8 cellular contexts compared by ENCODE assay signal in the genomic region with DNA sequence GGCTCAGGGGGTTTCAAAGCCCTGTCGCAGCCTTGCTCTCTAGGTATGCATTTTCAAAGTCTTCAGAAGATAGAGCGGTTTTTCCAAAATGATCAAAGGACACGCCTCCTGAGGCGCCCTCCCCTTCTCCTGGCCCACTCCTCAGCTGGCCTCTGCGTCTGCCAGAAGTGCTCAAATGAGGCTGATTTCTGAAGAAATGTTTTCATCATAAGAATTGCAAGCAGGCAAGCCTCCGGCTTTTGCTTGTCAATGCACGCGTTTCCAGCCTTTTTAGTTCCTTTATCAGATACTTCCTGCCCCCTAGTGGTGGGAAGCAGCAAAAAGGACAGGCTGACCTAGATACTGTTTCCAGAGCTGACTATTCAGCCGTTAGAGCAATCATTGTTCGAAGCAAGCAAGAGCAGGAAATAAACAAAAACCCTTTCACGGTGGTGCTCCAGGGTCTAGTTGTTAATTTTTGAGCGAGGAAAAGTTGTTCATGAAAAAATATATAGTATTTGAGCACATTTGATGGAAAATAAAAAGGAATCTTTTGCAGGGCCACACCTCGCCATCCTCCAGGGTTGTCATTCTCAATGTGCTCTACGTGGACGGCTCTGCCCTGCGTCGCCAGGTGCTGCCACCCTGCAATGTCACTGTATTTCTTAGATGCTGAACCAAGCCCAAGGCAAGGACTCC.
DNase-seq lines count a peak whose midpoint lies in the region; ATAC-seq and TF ChIP-seq lines count a peak whose summit lies in the region.

No MANE protein-coding gene starts in this region.

- H3K27me3 Mint-ChIP-seq in CD8-positive, alpha-beta memory T cell: no peaks in the 10 kb centered on the region
- no peaks in the 10 kb centered on the region for H3K27me3 Mint-ChIP-seq in activated CD8-positive, alpha-beta T cell treated with anti-CD3 and anti-CD28 coated beads for 36 hours

- peak; percentile 64 to 87 (median 81) for DNase-seq in CD8-positive, alpha-beta memory T cell
- DNase-seq in HPDE6-E6E7 (ENCODE audit: extremely low spot score) (peak; percentile 72), NCI-H82 treated with DMSO at 0.1 percent for 48 hours (lab: John Stamatoyannopoulos, UW; ENCODE audit: unreplicated experiment) (peak; percentile 73), lung (ENCODE audit: low spot score) (peak; percentile 78)
- peak; percentile 95 for DNase-seq in activated CD8-positive, alpha-beta T cell treated with anti-CD3 and anti-CD28 coated beads for 36 hours
- DNase-seq in effector CD4-positive, alpha-beta T cell: peak; percentile 77
- peak; percentile 55 for DNase-seq in stimulated activated CD8-positive, alpha-beta memory T cell treated with anti-CD3 and anti-CD28 coated beads, Interleukin-12 subunit alpha, Interleukin-12 subunit beta, amount 100 ng/mL, for 4 hours (ENCODE audit: low read depth)

- peaks cover 8 to 20% (median 13%) of the 10 kb centered on the region in 5 donors for H3K9me3 Mint-ChIP-seq in CD8-positive, alpha-beta memory T cell
- peaks cover 14% of the 10 kb centered on the region for H3K9me3 Mint-ChIP-seq in activated CD8-positive, alpha-beta T cell treated with anti-CD3 and anti-CD28 coated beads for 36 hours

- peak; percentile 98 for ATAC-seq in GM19463 (IDR thresholded peaks at IDR 0.05; ENCODE audit: unreplicated experiment)
- peak; percentile 97 for ATAC-seq in activated CD8-positive, alpha-beta T cell treated with anti-CD3 and anti-CD28 coated beads for 36 hours
- ATAC-seq in lung (ENCODE audit: insufficient read depth, low FRiP score): peak; percentile 77

- peak; percentile 85 for TF ChIP-seq CTCF in activated CD8-positive, alpha-beta T cell treated with anti-CD3 and anti-CD28 coated beads for 36 hours (IDR thresholded peaks at IDR 0.05)
- peak; percentile 88 for TF ChIP-seq CTCF in lung (IDR thresholded peaks at IDR 0.05; ENCODE audit: control extremely low read depth, extremely low read depth)

- peaks cover 9 to 13% (median 13%) of the 10 kb centered on the region in 3 donors for H3K36me3 Mint-ChIP-seq in CD8-positive, alpha-beta memory T cell
- H3K36me3 Mint-ChIP-seq in activated CD8-positive, alpha-beta T cell treated with anti-CD3 and anti-CD28 coated beads for 36 hours (ENCODE audit: low read depth): peaks cover 24% of the 10 kb centered on the region

- no peaks in the 10 kb centered on the region for H3K9me3 ChIP-seq in CD8-positive, alpha-beta memory T cell (ENCODE audit: low read length)
- H3K9me3 ChIP-seq in lung (ENCODE audit: control insufficient read depth in 2 of 2, insufficient read depth in 1 of 2, low read length in 1 of 2): no peaks in the 10 kb centered on the region

- intact Hi-C loops in activated CD8-positive, alpha-beta T cell treated with anti-CD3 and anti-CD28 coated beads for 36 hours (cut with micrococcal nuclease): loop anchor here (10.0 kb wide), 2 partner anchors 236 to 516 kb away; no protein-coding TSS in a partner anchor

- H3K4me3 ChIP-seq in CD8-positive, alpha-beta memory T cell (ENCODE audit: low read length): peak overlapping the region; percentile 22
- no peak overlapping the region for H3K4me3 ChIP-seq in lung

- no peaks in the 10 kb centered on the region for H3K27me3 ChIP-seq in CD8-positive, alpha-beta memory T cell (ENCODE audit: insufficient read depth, low read length, poor library complexity, severe bottlenecking)
- no peaks in the 10 kb centered on the region for H3K27me3 ChIP-seq in lung (ENCODE audit: control insufficient read depth, insufficient read depth)

- H3K27ac ChIP-seq in CD8-positive, alpha-beta memory T cell (ENCODE audit: low read depth, low read length): no peak overlapping the region
- no peak overlapping the region for H3K27ac ChIP-seq in lung (ENCODE audit: low read depth in 1 of 2, low read length in 1 of 2)

- peak overlapping the region; percentile 30 to 96 (median 90) for H3K27ac Mint-ChIP-seq in CD8-positive, alpha-beta memory T cell
- H3K27ac Mint-ChIP-seq in activated CD8-positive, alpha-beta T cell treated with anti-CD3 and anti-CD28 coated beads for 36 hours: peak overlapping the region; percentile 76

- POLR2A ChIA-PET in CD8-positive, alpha-beta memory T cell (lab: Charles Lee): interaction anchor here (0.6 to 1.6 kb wide), 7 partner anchors 8 to 851 kb away, joined by 3 to 5 read pairs (median 4); no protein-coding TSS in a partner anchor
- POLR2A ChIA-PET in activated CD8-positive, alpha-beta T cell treated with anti-CD3 and anti-CD28 coated beads for 36 hours (lab: Charles Lee): interaction anchor here (0.7 to 1.6 kb wide), 5 partner anchors 10 to 116 kb away, joined by 3 read pairs; no protein-coding TSS in a partner anchor

- peaks cover 27% of the 10 kb centered on the region for H3K4me1 ChIP-seq in CD8-positive, alpha-beta memory T cell (ENCODE audit: insufficient read depth, low read length)
- H3K4me1 ChIP-seq in lung (ENCODE audit: control insufficient read depth in 2 of 2, insufficient read depth in 2 of 2, low read length in 2 of 2): peaks cover 0 to 1% of the 10 kb centered on the region in 2 donors

- H3K4me3 Mint-ChIP-seq in CD8-positive, alpha-beta memory T cell: peak overlapping the region; percentile 4 to 71 (median 55)
- H3K4me3 Mint-ChIP-seq in activated CD8-positive, alpha-beta T cell treated with anti-CD3 and anti-CD28 coated beads for 36 hours: peak overlapping the region; percentile 63

- H3K36me3 ChIP-seq in CD8-positive, alpha-beta memory T cell (ENCODE audit: insufficient read depth, low read length): no peaks in the 10 kb centered on the region
- H3K36me3 ChIP-seq in lung (ENCODE audit: control insufficient read depth in 2 of 2, insufficient read depth in 2 of 2, low read length in 2 of 2): no peaks in the 10 kb centered on the region

- WGBS in lung, 2 donors: 26% methylated on average over 17 of the region's 17 CpGs

- CTCF ChIA-PET in CD8-positive, alpha-beta memory T cell (lab: Charles Lee): interaction anchor here (0.6 to 4.0 kb wide), 34 partner anchors 9 to 310 kb away, joined by 3 to 32 read pairs (median 4); a partner anchor contains a TSS
- CTCF ChIA-PET in activated CD8-positive, alpha-beta T cell treated with anti-CD3 and anti-CD28 coated beads for 36 hours (lab: Charles Lee): interaction anchor here (0.6 to 3.6 kb wide), 55 partner anchors 9 to 515 kb away, joined by 3 to 31 read pairs (median 4); a partner anchor contains a TSS

- H3K4me1 Mint-ChIP-seq in CD8-positive, alpha-beta memory T cell: peaks cover 35 to 47% (median 41%) of the 10 kb centered on the region in 3 donors
- H3K4me1 Mint-ChIP-seq in activated CD8-positive, alpha-beta T cell treated with anti-CD3 and anti-CD28 coated beads for 36 hours (ENCODE audit: low read depth): peaks cover 34% of the 10 kb centered on the region
